Comparison of ENCODE assay signal across 8 cellular contexts in the genomic region with DNA sequence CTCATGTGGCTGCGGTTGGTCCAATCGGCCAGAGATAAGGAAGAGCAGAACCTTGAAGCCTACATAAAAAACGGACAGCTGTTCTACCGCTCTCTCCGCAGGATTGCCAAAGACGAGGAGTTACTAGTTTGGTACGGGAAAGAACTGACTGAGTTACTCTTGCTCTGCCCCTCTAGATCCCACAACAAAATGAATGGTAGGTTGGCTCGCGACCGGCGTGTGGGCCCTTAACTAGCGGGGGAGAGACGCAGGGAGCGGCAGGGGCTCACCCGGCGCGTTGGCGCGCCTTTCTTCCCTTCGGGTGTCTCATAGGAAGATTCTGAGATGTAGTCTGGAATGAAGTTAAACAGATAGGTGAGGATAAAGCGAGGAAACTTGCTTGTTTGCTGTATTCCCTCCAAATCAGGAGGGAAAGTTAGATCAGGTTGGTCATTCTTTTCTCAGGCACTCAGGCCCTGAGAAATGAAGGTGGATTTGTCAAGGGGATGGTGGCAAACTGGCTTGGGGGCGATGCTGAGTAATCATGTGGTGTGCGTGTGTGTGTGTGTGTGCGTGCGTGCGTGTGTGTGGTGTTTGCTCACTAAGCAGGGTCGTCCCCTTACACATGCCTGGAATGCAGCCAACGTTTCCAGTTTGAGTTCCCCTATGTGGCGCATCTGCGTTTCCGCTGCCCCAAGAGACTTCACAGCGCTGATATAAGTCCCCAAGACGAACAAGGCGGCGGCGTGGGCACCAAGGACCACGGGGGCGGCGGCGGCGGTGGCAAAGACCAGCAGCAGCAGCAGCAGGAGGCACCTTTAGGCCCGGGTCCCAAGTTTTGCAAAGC. TPM values are rescaled to one million over a fixed set of nuclear protein-coding genes. Genes with fewer than 3 reads are reported as not detected.
DNase-seq lines count a peak whose midpoint lies in the region; ATAC-seq and TF ChIP-seq lines count a peak whose summit lies in the region.

No MANE protein-coding gene starts in this region.

- H3K4me1 ChIP-seq in CD4-positive, CD25-positive, alpha-beta regulatory T cell (ENCODE audit: control insufficient read depth, insufficient read depth, low read length, poor library complexity, severe bottlenecking): peaks cover 24% of the 10 kb centered on the region

- intact Hi-C loops in posterior vena cava (cut with DNase I): loop anchor here in 1 of 2 donors (10.0 kb wide), 1 partner anchor 1247 kb away; no protein-coding TSS in a partner anchor

- peak overlapping the region; percentile 48 for H3K4me3 ChIP-seq in CD4-positive, CD25-positive, alpha-beta regulatory T cell (ENCODE audit: low read depth, low read length)
- peak overlapping the region; percentile 64 for H3K4me3 ChIP-seq in fibroblast of the aortic adventitia (ENCODE audit: low read depth, low read length)

- H3K9me3 Mint-ChIP-seq in CD4-positive, CD25-positive, alpha-beta regulatory T cell: peaks cover 0 to 1% (median 0%) of the 10 kb centered on the region in 7 donors
- no peaks in the 10 kb centered on the region for H3K9me3 Mint-ChIP-seq in chondrocyte (ENCODE audit: low read depth)

- H3K36me3 Mint-ChIP-seq in CD4-positive, CD25-positive, alpha-beta regulatory T cell: peaks cover 15% of the 10 kb centered on the region
- no peaks in the 10 kb centered on the region for H3K36me3 Mint-ChIP-seq in chondrocyte (ENCODE audit: low read depth)

- H3K4me1 Mint-ChIP-seq in CD4-positive, CD25-positive, alpha-beta regulatory T cell: peaks cover 17 to 32% (median 24%) of the 10 kb centered on the region in 4 donors
- H3K4me1 Mint-ChIP-seq in chondrocyte (ENCODE audit: low read depth): peaks cover 28% of the 10 kb centered on the region

- peak; percentile 45 to 67 (median 66) for DNase-seq in CD4-positive, CD25-positive, alpha-beta regulatory T cell
- DNase-seq in NCI-H1105 (lab: John Stamatoyannopoulos, UW) (peak; percentile 51), activated T-helper 1 cell treated with Interleukin-2 at 50 U/mL for 16 hours (ENCODE audit: low read depth) (peak; percentile 49), fibroblast of the aortic adventitia (ENCODE audit: low read depth) (peak; percentile 49), posterior vena cava (ENCODE audit: low spot score) (peak; percentile 86), chondrocyte (ENCODE audit: low spot score) (no peak), NCI-H774 (lab: John Stamatoyannopoulos, UW) (no peak)

- H3K36me3 ChIP-seq in CD4-positive, CD25-positive, alpha-beta regulatory T cell (ENCODE audit: control insufficient read depth, insufficient read depth, low read length): peaks cover 12% of the 10 kb centered on the region

- H3K27me3 Mint-ChIP-seq in CD4-positive, CD25-positive, alpha-beta regulatory T cell: no peaks in the 10 kb centered on the region
- H3K27me3 Mint-ChIP-seq in chondrocyte (ENCODE audit: low read depth): peaks cover 75% of the 10 kb centered on the region

- no peaks in the 10 kb centered on the region for H3K9me3 ChIP-seq in CD4-positive, CD25-positive, alpha-beta regulatory T cell (ENCODE audit: control insufficient read depth in 2 of 2, low read length in 2 of 2)

- peak overlapping the region; percentile 87 to 96 (median 89) for H3K4me3 Mint-ChIP-seq in CD4-positive, CD25-positive, alpha-beta regulatory T cell
- H3K4me3 Mint-ChIP-seq in chondrocyte (ENCODE audit: unreplicated experiment): no peak overlapping the region

- peak overlapping the region; percentile 81 for H3K27ac ChIP-seq in CD4-positive, CD25-positive, alpha-beta regulatory T cell (ENCODE audit: insufficient read depth, low read length, poor library complexity, severe bottlenecking)

- TF ChIP-seq CTCF in fibroblast of the aortic adventitia (IDR thresholded peaks at IDR 0.05; ENCODE audit: insufficient read depth, low read length) (no peak), chondrocyte (IDR thresholded peaks at IDR 0.05) (no peak)

- no peaks in the 10 kb centered on the region for H3K27me3 ChIP-seq in CD4-positive, CD25-positive, alpha-beta regulatory T cell (ENCODE audit: control insufficient read depth, insufficient read depth, low read length)

- H3K27ac Mint-ChIP-seq in CD4-positive, CD25-positive, alpha-beta regulatory T cell: peak overlapping the region; percentile 87 to 93 (median 88)
- no peak overlapping the region for H3K27ac Mint-ChIP-seq in chondrocyte (ENCODE audit: unreplicated experiment)

- peak; percentile 22 to 35 for ATAC-seq in CD4-positive, CD25-positive, alpha-beta regulatory T cell (ENCODE audit: low read depth in 2 of 2)
- peak; percentile 18 for ATAC-seq in GM21723 (IDR thresholded peaks at IDR 0.05; ENCODE audit: unreplicated experiment)

RNA-seq across cellular contexts. Expression of a gene that starts 4.2 kb away (rescaled TPM):
- total RNA-seq in CD4-positive, CD25-positive, alpha-beta regulatory T cell: 31.7 TPM
- 1 to 10 TPM; 2.0 to 4.7 (median 3.6) TPM for polyA plus RNA-seq in CD4-positive, CD25-positive, alpha-beta regulatory T cell
- 7.8 and 15.6 TPM in 2 replicates for total RNA-seq in fibroblast of the aortic adventitia (ENCODE audit: low replicate concordance)
- 1 to 10 TPM; 4.8 to 5.3 TPM for total RNA-seq in posterior vena cava
- 0.07 TPM in 1 of 3 replicates, not detected in the others for total RNA-seq in chondrocyte

Comparison
In these comparisons a context has a peak if more than half of its experiments do, and no peak if none do; other contexts are left out.
1. DNase-seq: peak in CD4-positive, CD25-positive, alpha-beta regulatory T cell (3 of 3), NCI-H1105 (single experiment), activated T-helper 1 cell treated with Interleukin-2 at 50 U/mL for 16 hours (single experiment), fibroblast of the aortic adventitia (single experiment) and posterior vena cava (single experiment); none in chondrocyte (single experiment) and NCI-H774 (single experiment).